ENCODE assay signal across 8 cellular contexts in the genomic region with DNA sequence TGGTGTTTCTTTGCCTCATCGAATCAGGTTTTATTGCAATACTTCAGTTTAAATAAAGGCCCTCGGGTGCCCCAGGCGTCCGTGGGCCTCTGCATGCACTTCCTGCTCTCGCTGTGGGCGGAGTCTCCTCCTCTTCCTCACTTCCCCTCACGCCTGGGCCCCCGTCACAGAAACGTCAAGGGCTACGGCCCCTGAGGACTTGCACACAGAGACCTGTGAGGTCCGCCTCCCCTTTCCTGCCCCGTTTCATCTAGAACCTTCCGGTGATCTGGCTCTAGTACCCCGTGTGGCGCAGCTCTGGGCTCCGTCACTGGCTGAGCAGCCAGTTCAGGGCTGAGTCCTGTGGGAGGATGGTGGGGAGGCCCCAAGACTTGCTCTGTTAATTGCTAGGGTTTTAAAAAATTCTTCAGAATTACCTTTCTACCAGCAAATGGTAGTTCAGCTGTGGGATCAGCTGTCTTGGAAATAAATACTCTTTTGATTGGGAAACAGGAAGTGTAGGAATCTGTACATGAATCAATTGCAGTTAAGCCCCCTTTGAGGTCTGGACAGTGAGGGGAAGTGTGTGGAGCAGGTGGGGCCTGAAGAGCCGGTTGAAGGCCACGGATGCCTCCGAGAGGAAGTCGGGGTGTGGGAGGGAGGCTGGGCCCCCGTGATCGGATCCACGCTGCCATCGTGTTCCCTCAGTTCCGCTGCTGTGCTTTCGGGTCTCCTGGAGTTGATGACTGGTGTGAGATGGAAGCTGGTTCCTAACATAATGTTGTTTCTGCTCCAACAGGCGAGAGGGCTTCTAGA.
DNase-seq lines count a peak whose midpoint lies in the region; ATAC-seq, FAIRE-seq and TF ChIP-seq lines count a peak whose summit lies in the region.

No MANE protein-coding gene starts in this region.

- peak; percentile 56 to 82 for DNase-seq in activated CD4-positive, alpha-beta T cell treated with anti-CD3 and anti-CD28 coated beads, Interleukin-2, amount 50 U/mL, for 24 hours (ENCODE audit: low read depth in 1 of 2, low spot score in 1 of 2)
- DNase-seq in erythroblast (lab: John Stamatoyannopoulos, UW) (peak; percentile 66 to 73), middle frontal gyrus (ENCODE audit: extremely low spot score, low spot score) (no peak), NCI-H524 treated with DMSO at 0.1 percent for 48 hours (lab: John Stamatoyannopoulos, UW) (no peak), urothelium cell line (ENCODE audit: low spot score) (no peak)
- peak; percentile 66 to 82 for DNase-seq in stimulated activated CD4-positive, alpha-beta T cell treated with anti-CD3 and anti-CD28 coated beads, Interleukin-12 subunit alpha, Interleukin-12 subunit beta, amount 100 ng/mL, for 24 hours (ENCODE audit: low read depth in 2 of 2)

- no peak for FAIRE-seq in urothelium cell line (lab: Jason Lieb, UNC)

- ATAC-seq in GM19324 (IDR thresholded peaks at IDR 0.05; ENCODE audit: low FRiP score, unreplicated experiment) (peak; percentile 59), HG03354 (IDR thresholded peaks at IDR 0.05; ENCODE audit: poor library complexity, severe bottlenecking, unreplicated experiment) (peak; percentile 73)

- TF ChIP-seq POLR2A in erythroblast (IDR thresholded peaks at IDR 0.05; ENCODE audit: low read length), result no peak

Comparison
In these comparisons a context has a peak if more than half of its experiments do, and no peak if none do; other contexts are left out.
1. DNase-seq: peak in activated CD4-positive, alpha-beta T cell treated with anti-CD3 and anti-CD28 coated beads, Interleukin-2, amount 50 U/mL, for 24 hours (2 of 2), erythroblast (2 of 2) and stimulated activated CD4-positive, alpha-beta T cell treated with anti-CD3 and anti-CD28 coated beads, Interleukin-12 subunit alpha, Interleukin-12 subunit beta, amount 100 ng/mL, for 24 hours (2 of 2); none in middle frontal gyrus (single experiment), NCI-H524 treated with DMSO at 0.1 percent for 48 hours (single experiment) and urothelium cell line (single experiment).